ENCODE assay signal across 9 cellular contexts in the genomic region with DNA sequence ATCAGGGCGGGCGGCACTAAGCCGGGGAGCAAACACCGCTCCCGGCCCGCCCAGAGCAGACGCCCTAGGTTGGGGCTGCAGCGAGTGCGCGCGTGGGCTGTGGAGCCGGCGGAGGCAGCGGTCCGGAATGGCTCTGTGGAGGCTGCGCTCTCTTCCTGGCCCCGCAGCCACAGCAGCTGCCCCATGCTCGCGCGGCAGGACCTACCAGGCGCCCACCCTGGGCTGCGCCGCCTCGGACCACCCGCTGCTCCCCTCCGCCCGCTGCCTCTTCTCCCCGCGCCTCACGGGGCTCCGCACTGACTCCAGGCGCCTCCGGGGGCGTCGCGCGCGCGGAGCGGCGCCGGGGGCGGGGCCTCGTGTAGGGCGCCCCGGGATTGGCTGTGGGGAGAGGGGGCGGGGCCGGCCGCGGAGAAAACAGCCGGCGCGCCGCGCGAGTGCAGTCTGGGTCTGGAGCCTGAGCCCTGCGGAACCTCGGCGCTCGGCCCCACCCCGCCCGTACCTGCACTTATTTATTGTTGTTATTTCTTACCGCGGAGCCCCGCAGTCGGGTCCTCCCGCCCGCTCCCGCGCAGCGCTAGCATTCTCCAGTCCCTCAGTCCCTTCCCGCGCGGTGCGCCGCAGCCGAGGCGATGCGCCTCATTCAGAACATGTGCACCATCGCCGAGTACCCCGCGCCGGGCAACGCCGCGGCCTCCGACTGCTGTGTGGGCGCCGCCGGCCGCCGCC. TPM values are rescaled to one million over a fixed set of nuclear protein-coding genes. Genes with fewer than 3 reads are reported as not detected.
DNase-seq lines count a peak whose midpoint lies in the region; ATAC-seq, FAIRE-seq and TF ChIP-seq lines count a peak whose summit lies in the region.
"Had no signal": no experiment of that assay in that cellular context is flagged by ENCODE, and none has a peak within 500 bp of the region (broad histone marks: within the 10 kb centered on the region; RNA-seq: fewer than 3 reads in every experiment).

A gene with protein sequence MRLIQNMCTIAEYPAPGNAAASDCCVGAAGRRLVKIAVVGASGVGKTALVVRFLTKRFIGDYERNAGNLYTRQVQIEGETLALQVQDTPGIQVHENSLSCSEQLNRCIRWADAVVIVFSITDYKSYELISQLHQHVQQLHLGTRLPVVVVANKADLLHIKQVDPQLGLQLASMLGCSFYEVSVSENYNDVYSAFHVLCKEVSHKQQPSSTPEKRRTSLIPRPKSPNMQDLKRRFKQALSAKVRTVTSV (plus strand): TSS at position 439 of the 726 bp plus-strand sequence. CDS start 191 bp downstream, at position 630.

- H3K27me3 ChIP-seq in HUES64 (ENCODE audit: insufficient read depth, low read length) (peaks cover 15% of the 10 kb centered on the region; the same call in 1 of the 2 replicates), neuron (ENCODE audit: insufficient read depth, low read length) (no peaks in the 10 kb centered on the region), stomach (peaks cover 0 to 23% (median 6%) of the 10 kb centered on the region in 3 donors)

- intact Hi-C loops in stomach (cut with DNase I; ENCODE audit: low total_unique reads), result no loop called here

- H3K4me1 ChIP-seq in HUES64 (ENCODE audit: insufficient read depth, low read length) (peaks cover 42% of the 10 kb centered on the region), neuron (ENCODE audit: insufficient read depth, low read length) (peaks cover 5% of the 10 kb centered on the region), stomach (peaks cover 34 to 53% (median 44%) of the 10 kb centered on the region in 4 donors)

- no peak for FAIRE-seq in D721Med (lab: Jason Lieb, UNC)
- FAIRE-seq: islet of Langerhans had no signal

- H3K36me3 ChIP-seq in HUES64 (ENCODE audit: insufficient read depth, low read length), result peaks cover 41% of the 10 kb centered on the region
- peaks cover 11% of the 10 kb centered on the region for H3K36me3 ChIP-seq in neuron (ENCODE audit: insufficient read depth, low read length)
- peaks cover 0 to 7% (median 3%) of the 10 kb centered on the region in 4 donors for H3K36me3 ChIP-seq in stomach

- peak within 1 kb of the TSS; percentile 76 for H2AFZ ChIP-seq in neuron (ENCODE audit: low read depth, low read length)

- H3K9ac ChIP-seq in HUES64 (ENCODE audit: low read depth, low read length), result peak within 1 kb of the TSS; percentile 93

- H3K4me3 ChIP-seq in HUES64 (ENCODE audit: low read length) (peak within 1 kb of the TSS; percentile 92), neuron (ENCODE audit: low read length) (peak within 1 kb of the TSS; percentile 55), stomach (peak within 1 kb of the TSS; percentile 60 to 73 (median 70))

- H3K9me3 ChIP-seq in HUES64 (ENCODE audit: insufficient read depth, low read depth, low read length) (peaks cover 16% of the 10 kb centered on the region), neuron (ENCODE audit: low read length) (peaks cover 6% of the 10 kb centered on the region), stomach (peaks cover 0 to 12% (median 3%) of the 10 kb centered on the region in 4 donors)

- H3K27ac ChIP-seq in HUES64 (ENCODE audit: low read depth, low read length) (peak within 1 kb of the TSS; percentile 84), stomach (peak within 1 kb of the TSS; percentile 72 to 92 (median 83))

- peak; percentile 99 for ATAC-seq in GM21515 (IDR thresholded peaks at IDR 0.05; ENCODE audit: unreplicated experiment)

- DNase-seq in D721Med (ENCODE audit: insufficient read length, low spot score), result peak; percentile 74
- peak; percentile 74 for DNase-seq in RPMI7951 (ENCODE audit: low read depth)
- DNase-seq in activated gamma-delta T cell (lab: John Stamatoyannopoulos, UW), result peak; percentile 65
- DNase-seq in foreskin melanocyte, result peak; percentile 62
- DNase-seq in stomach, result peak; percentile 89

- TF ChIP-seq POLR2A in stomach (IDR thresholded peaks at IDR 0.05), result no peak

- no peak for TF ChIP-seq EP300 in stomach (IDR thresholded peaks at IDR 0.05)

- TF ChIP-seq CTCF in D721Med (IDR thresholded peaks at IDR 0.05; ENCODE audit: insufficient read depth, missing control alignments), result no peak
- peak in 4 of 7 experiments; percentile 17 to 59 (median 29) for TF ChIP-seq CTCF in stomach (IDR thresholded peaks at IDR 0.05)

- under 1% methylated on average over 93 of the region's 93 CpGs for whole genome bisulfite sequencing in HUES64
- 0 to 4% (median 0%) methylated on average over 9 to 93 of the region's 93 CpGs for WGBS in stomach, 5 donors

RNA-seq across cellular contexts. Expression of the gene that starts here (rescaled TPM):
- polyA plus RNA-seq in HUES64 (2013, experiment 1 of 2), result 42.3 TPM
- polyA plus RNA-seq in HUES64 (2013, experiment 2 of 2), result 44.6 TPM
- total RNA-seq in RPMI7951 (2014; rRNA removed; shearing (Covaris generic)), result 1.2 and 1.9 TPM in 2 replicates
- total RNA-seq in stomach, result 1 to 10 TPM in 4 of 5 donors, not detected in 1; 1.2 to 6.4 (median 4.9) TPM
- 1 to 10 TPM in 2 of 3 donors, under 1 TPM in 1; 0.83 to 2.9 (median 1.8) TPM for polyA plus RNA-seq in stomach

Comparison
In these comparisons a context has a peak if more than half of its experiments do, and no peak if none do; other contexts are left out.
1. Peak in every context shown above with its lines: DNase-seq, ATAC-seq, H3K4me3 ChIP-seq and H3K27ac ChIP-seq.